ENCODE assay signal across 8 cellular contexts in genomic region chr9:94164756-94165549, GRCh38.
DNase-seq lines count a peak whose midpoint lies in the region; ATAC-seq and TF ChIP-seq lines count a peak whose summit lies in the region.

No MANE protein-coding gene starts in this region.

- H3K4me3 Mint-ChIP-seq in CD14-positive monocyte (peak overlapping the region; percentile 70 to 86), IgD-negative memory B cell (peak overlapping the region; percentile 81 to 95 (median 93)), neural crest cell (peak overlapping the region; percentile 87)
- peak overlapping the region; percentile 81 for H3K4me3 Mint-ChIP-seq in activated naive CD8-positive, alpha-beta T cell treated with anti-CD3 and anti-CD28 coated beads, Interleukin-2, amount 10 ng/mL, durations not matched to agents 7 days and 5 days

- POLR2A ChIA-PET in activated naive CD8-positive, alpha-beta T cell treated with anti-CD3 and anti-CD28 coated beads, Interleukin-2, amount 10 ng/mL, durations not matched to agents 7 days and 5 days (lab: Charles Lee): interaction anchor here (0.6 to 1.7 kb wide), 3 partner anchors 7 to 591 kb away, joined by 4 to 9 read pairs (median 7); no protein-coding TSS in a partner anchor

- peak overlapping the region; percentile 55 to 93 (median 83) for H3K27ac Mint-ChIP-seq in CD14-positive monocyte
- H3K27ac Mint-ChIP-seq in IgD-negative memory B cell: peak overlapping the region; percentile 68 to 98 (median 91)
- peak overlapping the region; percentile 88 for H3K27ac Mint-ChIP-seq in activated naive CD8-positive, alpha-beta T cell treated with anti-CD3 and anti-CD28 coated beads, Interleukin-2, amount 10 ng/mL, durations not matched to agents 7 days and 5 days
- H3K27ac Mint-ChIP-seq in neural crest cell (ENCODE audit: unreplicated experiment): peak overlapping the region; percentile 72

- TF ChIP-seq CTCF in CD14-positive monocyte (IDR thresholded peaks at IDR 0.05): no peak
- TF ChIP-seq CTCF in neural crest cell (conservative IDR thresholded peaks at IDR 0.05): no peak

- no peak for DNase-seq in CD14-positive monocyte (ENCODE audit: low spot score)
- DNase-seq in activated naive CD8-positive, alpha-beta T cell treated with anti-CD3 and anti-CD28 coated beads, Interleukin-2, amount 10 ng/mL, durations not matched to agents 7 days and 5 days: no peak
- no peak for DNase-seq in neural crest cell (ENCODE audit: low read depth, low spot score)
- no peak for DNase-seq in DMS153 (lab: John Stamatoyannopoulos, UW)
- DNase-seq in iPS-NIHi11 (ENCODE audit: low spot score): no peak
- DNase-seq in dedifferentiated amniotic fluid mesenchymal stem cell (ENCODE audit: extremely low spot score): no peak

- H3K9me3 Mint-ChIP-seq in CD14-positive monocyte (peaks cover 0 to 3% (median 0%) of the 10 kb centered on the region in 7 donors), IgD-negative memory B cell (no peaks in the 10 kb centered on the region), neural crest cell (no peaks in the 10 kb centered on the region)
- H3K9me3 Mint-ChIP-seq in activated naive CD8-positive, alpha-beta T cell treated with anti-CD3 and anti-CD28 coated beads, Interleukin-2, amount 10 ng/mL, durations not matched to agents 7 days and 5 days: no peaks in the 10 kb centered on the region

- peaks cover 33% of the 10 kb centered on the region for H3K4me1 Mint-ChIP-seq in CD14-positive monocyte
- peaks cover 24 to 34% (median 29%) of the 10 kb centered on the region in 3 donors for H3K4me1 Mint-ChIP-seq in IgD-negative memory B cell
- peaks cover 33% of the 10 kb centered on the region for H3K4me1 Mint-ChIP-seq in activated naive CD8-positive, alpha-beta T cell treated with anti-CD3 and anti-CD28 coated beads, Interleukin-2, amount 10 ng/mL, durations not matched to agents 7 days and 5 days
- H3K4me1 Mint-ChIP-seq in neural crest cell: peaks cover 35% of the 10 kb centered on the region

- intact Hi-C loops in CD14-positive monocyte (cut with micrococcal nuclease): loop anchor here (5.0 to 10.0 kb wide), 4 partner anchors 90 to 1050 kb away; partner anchors contain the start of gene ZNF169 (in 1 of the 2)

- no peak for ATAC-seq in activated naive CD8-positive, alpha-beta T cell treated with anti-CD3 and anti-CD28 coated beads, Interleukin-2, amount 10 ng/mL, durations not matched to agents 7 days and 5 days (ENCODE audit: low read depth)
- ATAC-seq in GM19324 (IDR thresholded peaks at IDR 0.05; ENCODE audit: low FRiP score, unreplicated experiment): no peak

- no peaks in the 10 kb centered on the region for H3K36me3 Mint-ChIP-seq in CD14-positive monocyte
- H3K36me3 Mint-ChIP-seq in IgD-negative memory B cell: no peaks in the 10 kb centered on the region
- H3K36me3 Mint-ChIP-seq in activated naive CD8-positive, alpha-beta T cell treated with anti-CD3 and anti-CD28 coated beads, Interleukin-2, amount 10 ng/mL, durations not matched to agents 7 days and 5 days: peaks cover 11% of the 10 kb centered on the region
- H3K36me3 Mint-ChIP-seq in neural crest cell (ENCODE audit: low read depth): no peaks in the 10 kb centered on the region

- H3K27me3 Mint-ChIP-seq in CD14-positive monocyte (ENCODE audit: low read depth in 3 of 3) (peaks cover 0 to 3% (median 0%) of the 10 kb centered on the region in 3 donors), IgD-negative memory B cell (no peaks in the 10 kb centered on the region), neural crest cell (ENCODE audit: low read depth) (peaks cover 2% of the 10 kb centered on the region)
- H3K27me3 Mint-ChIP-seq in activated naive CD8-positive, alpha-beta T cell treated with anti-CD3 and anti-CD28 coated beads, Interleukin-2, amount 10 ng/mL, durations not matched to agents 7 days and 5 days: no peaks in the 10 kb centered on the region
